25 cellular contexts compared by ENCODE assay signal in genomic region chr20:63297796-63298572, GRCh38. TPM values are rescaled to one million over a fixed set of nuclear protein-coding genes. Genes with fewer than 3 reads are reported as not detected.
DNase-seq lines count a peak whose midpoint lies in the region; ATAC-seq, FAIRE-seq and TF ChIP-seq lines count a peak whose summit lies in the region.
"Had no signal": no experiment of that assay in that cellular context is flagged by ENCODE, and none has a peak within 500 bp of the region (broad histone marks: within the 10 kb centered on the region; RNA-seq: fewer than 3 reads in every experiment).

No MANE protein-coding gene starts in this region.

- in situ Hi-C loops in K562 (cut with MboI) = no loop called here

- H3K9me1 ChIP-seq in K562 (ENCODE audit: control insufficient read depth, insufficient read depth, low read length) = no peaks in the 10 kb centered on the region

- no peak overlapping the region for H4K8ac ChIP-seq in neuronal stem cell (ENCODE audit: low read depth, low read length)

- no peak overlapping the region for H3K4me3 Mint-ChIP-seq in activated CD4-positive, alpha-beta T cell treated with anti-CD3 and anti-CD28 coated beads, Interleukin-2, amount 10 ng/mL, durations not matched to agents 24 days and 14 days
- H3K4me3 Mint-ChIP-seq: CD4-positive, alpha-beta T cell; IgD-negative memory B cell had no signal

- H3K4me3 ChIP-seq in right cardiac atrium (ENCODE audit: low read length) (no peak overlapping the region), right atrium auricular region (no peak overlapping the region), K562 (no peak overlapping the region), neuronal stem cell (ENCODE audit: low read length in 2 of 2) (peak overlapping the region in 1 of 2 donors; percentile 40), upper lobe of right lung (no peak overlapping the region)
- H3K4me3 ChIP-seq: A549, GM23248 had no signal

- H3K36me3 ChIP-seq in right atrium auricular region = no peaks in the 10 kb centered on the region
- no peaks in the 10 kb centered on the region for H3K36me3 ChIP-seq in K562 (ENCODE audit: control insufficient read depth, insufficient read depth, low read length)
- H3K36me3 ChIP-seq in neuronal stem cell (replicated peaks in 1 of 2; ENCODE audit: control insufficient read depth in 2 of 2, insufficient read depth in 2 of 2, low read length in 2 of 2) = no peaks in the 10 kb centered on the region
- no peaks in the 10 kb centered on the region for H3K36me3 ChIP-seq in upper lobe of right lung

- no peak overlapping the region for H2AFZ ChIP-seq in K562 (ENCODE audit: low read depth, low read length)
- H2AFZ ChIP-seq in neuronal stem cell (ENCODE audit: low read length) = no peak overlapping the region
- H2AFZ ChIP-seq: GM23248 had no signal

- DNase-seq in right cardiac atrium (peak in 2 of 3 donors; percentile 14 to 53), right atrium auricular region (ENCODE audit: low spot score) (no peak), K562 (ENCODE audit: extremely low read depth in 1 of 4, low spot score in 3 of 4) (no peak), neuronal stem cell (ENCODE audit: low spot score) (no peak), HEK293T (ENCODE audit: extremely low spot score) (no peak), upper lobe of right lung (no peak)
- no peak for DNase-seq in activated CD4-positive, alpha-beta T cell treated with anti-CD3 and anti-CD28 coated beads, Interleukin-2, amount 10 ng/mL, durations not matched to agents 24 days and 14 days
- DNase-seq: AML-193; Caco-2; CD4-positive, alpha-beta T cell; GM23248; HCEC 1CT; KG1 had no signal

- peak overlapping the region; percentile 46 for H2BK12ac ChIP-seq in neuronal stem cell (ENCODE audit: low read length)

- no peak for FAIRE-seq in K562 (lab: Jason Lieb, UNC)
- FAIRE-seq: A549, D721Med, G401.6, GM12891, GM19239, H54 had no signal

- H3K23ac ChIP-seq in neuronal stem cell (ENCODE audit: low read depth, low read length, poor library complexity) = peak overlapping the region; percentile 17

- peaks cover 13% of the 10 kb centered on the region for H3K27me3 Mint-ChIP-seq in activated CD4-positive, alpha-beta T cell treated with anti-CD3 and anti-CD28 coated beads, Interleukin-2, amount 10 ng/mL, durations not matched to agents 24 days and 14 days

- no peak for TF ChIP-seq CTCF in right atrium auricular region (IDR thresholded peaks at IDR 0.05)
- TF ChIP-seq CTCF in K562 (IDR thresholded peaks at IDR 0.05 in 2 of 3, conservative IDR thresholded peaks at IDR 0.05 in 1 of 3; ENCODE audit: insufficient read depth in 2 of 3, low read depth in 1 of 3, low read length in 3 of 3) = no peak
- TF ChIP-seq CTCF in upper lobe of right lung (IDR thresholded peaks at IDR 0.05) = no peak

- no TSS peak for BruUV-seq in K562 (replicated peaks; lab: Mats Ljungman, UMichigan)

- peak overlapping the region; percentile 31 for H3K14ac ChIP-seq in neuronal stem cell (ENCODE audit: low read length)

- H2BK120ac ChIP-seq in neuronal stem cell (ENCODE audit: low read depth, low read length) = no peak overlapping the region

- H3K18ac ChIP-seq in neuronal stem cell (ENCODE audit: low read length) = peak overlapping the region; percentile 80

- H3K4me1 Mint-ChIP-seq in activated CD4-positive, alpha-beta T cell treated with anti-CD3 and anti-CD28 coated beads, Interleukin-2, amount 10 ng/mL, durations not matched to agents 24 days and 14 days = peaks cover 2% of the 10 kb centered on the region

- H3K27ac ChIP-seq in right cardiac atrium (ENCODE audit: low read length) = no peak overlapping the region
- no peak overlapping the region for H3K27ac ChIP-seq in right atrium auricular region
- H3K27ac ChIP-seq in K562 (ENCODE audit: extremely low read depth, low read depth, low read length) = no peak overlapping the region
- H3K27ac ChIP-seq in neuronal stem cell (replicated peaks; ENCODE audit: low read length) = no peak overlapping the region
- no peak overlapping the region for H3K27ac ChIP-seq in upper lobe of right lung
- H3K27ac ChIP-seq: 22Rv1, A549, C4-2B, GM23248, HL-60 had no signal

- H3K9ac ChIP-seq in K562 (ENCODE audit: insufficient read depth in 1 of 2, low read depth in 2 of 2, low read length in 2 of 2) (no peak overlapping the region), neuronal stem cell (ENCODE audit: low read depth, low read length, poor library complexity) (no peak overlapping the region)
- H3K9ac ChIP-seq: GM23248 had no signal

- no peak for TF ChIP-seq RAD21 in K562 (CRISPR knock-in tag; conservative IDR thresholded peaks at IDR 0.05 in 1 of 2, IDR thresholded peaks at IDR 0.05 in 1 of 2)

- POLR2A ChIA-PET in K562 (lab: Yijun Ruan, JAX) (interaction anchor here (0.6 kb wide), 1 partner anchor 10 kb away, joined by 3 read pairs; no protein-coding TSS in a partner anchor), HEK293T (lab: Yijun Ruan, JAX) (no interaction called here)

- CTCF ChIA-PET in K562 (lab: Yijun Ruan, JAX; ENCODE audit: low intra/inter-chr PET ratio) (no interaction called here), HEK293T (lab: Yijun Ruan, JAX) (interaction anchor here (1.6 kb wide), 1 partner anchor 74 kb away, joined by 4 read pairs; no protein-coding TSS in a partner anchor)

- ATAC-seq in right cardiac atrium (no peak), K562 (no peak), upper lobe of right lung (no peak)
- ATAC-seq: A549 had no signal

- H3K27me3 ChIP-seq in right cardiac atrium (ENCODE audit: control insufficient read depth, insufficient read depth) (no peaks in the 10 kb centered on the region), right atrium auricular region (peaks cover 4 to 26% of the 10 kb centered on the region in 2 donors), K562 (ENCODE audit: control insufficient read depth in 2 of 2, insufficient read depth in 2 of 2, low read length in 2 of 2) (peaks cover 12 to 38% of the 10 kb centered on the region in 2 experiments; a peak in 4 of 5 replicates), neuronal stem cell (ENCODE audit: control insufficient read depth in 3 of 3, insufficient read depth in 3 of 3, low read depth in 1 of 3, low read length in 3 of 3) (peaks cover 0 to 13% (median 0%) of the 10 kb centered on the region in 3 experiments), upper lobe of right lung (peaks cover 52% of the 10 kb centered on the region)

- H3K4me2 ChIP-seq in K562 (ENCODE audit: insufficient read depth, low read length) = no peak overlapping the region
- no peak overlapping the region for H3K4me2 ChIP-seq in neuronal stem cell (ENCODE audit: insufficient read depth, low read length, poor library complexity, severe bottlenecking)
- H3K4me2 ChIP-seq: A549 had no signal

- no peaks in the 10 kb centered on the region for H3K79me1 ChIP-seq in neuronal stem cell (ENCODE audit: low read depth, low read length)

- H2BK15ac ChIP-seq in neuronal stem cell (ENCODE audit: low read length) = peak overlapping the region; percentile 87

- no peaks in the 10 kb centered on the region for H3K79me2 ChIP-seq in K562 (ENCODE audit: control insufficient read depth, insufficient read depth, low read length)

- no peak overlapping the region for H3K4ac ChIP-seq in neuronal stem cell (ENCODE audit: low read length)

- no peak for TF ChIP-seq EP300 in K562 (IDR thresholded peaks at IDR 0.05; ENCODE audit: low read length)

- no peak for TF ChIP-seq POLR2A in K562 (conservative IDR thresholded peaks at IDR 0.05)

- intact Hi-C loops in right cardiac atrium (cut with DNase I) (no loop called here), K562 (cut with micrococcal nuclease) (no loop called here), upper lobe of right lung (cut with DNase I) (no loop called here)
- intact Hi-C loops in activated CD4-positive, alpha-beta T cell treated with anti-CD3 and anti-CD28 coated beads, Interleukin-2, amount 10 ng/mL, durations not matched to agents 24 days and 14 days (cut with micrococcal nuclease) = no loop called here

- H3K9me3 ChIP-seq in right cardiac atrium (ENCODE audit: control insufficient read depth, low read length) (no peaks in the 10 kb centered on the region), right atrium auricular region (peaks cover 0 to 21% of the 10 kb centered on the region in 2 donors), K562 (replicated peaks; ENCODE audit: control insufficient read depth, insufficient read depth, low read depth, low read length) (no peaks in the 10 kb centered on the region), neuronal stem cell (replicated peaks in 1 of 2; ENCODE audit: control insufficient read depth in 2 of 2, insufficient read depth in 1 of 2, low read depth in 1 of 2, low read length in 2 of 2) (no peaks in the 10 kb centered on the region), upper lobe of right lung (no peaks in the 10 kb centered on the region)

- H2AK5ac ChIP-seq in neuronal stem cell (ENCODE audit: low read depth, low read length) = peak overlapping the region; percentile 94

- H3K9me3 Mint-ChIP-seq in activated CD4-positive, alpha-beta T cell treated with anti-CD3 and anti-CD28 coated beads, Interleukin-2, amount 10 ng/mL, durations not matched to agents 24 days and 14 days = no peaks in the 10 kb centered on the region

- H3K36me3 Mint-ChIP-seq in activated CD4-positive, alpha-beta T cell treated with anti-CD3 and anti-CD28 coated beads, Interleukin-2, amount 10 ng/mL, durations not matched to agents 24 days and 14 days (ENCODE audit: low read depth) = no peaks in the 10 kb centered on the region
- H3K36me3 Mint-ChIP-seq: IgD-negative memory B cell had no signal

- H2BK5ac ChIP-seq in neuronal stem cell (ENCODE audit: low read length) = peak overlapping the region; percentile 77

- H4K20me1 ChIP-seq in K562 (replicated peaks; ENCODE audit: control insufficient read depth, insufficient read depth, low read length) = 0 out of 2 replicates have a peak, but pooled peaks cover 12% of the 10 kb centered on the region

- H3K4me1 ChIP-seq in right cardiac atrium (ENCODE audit: control insufficient read depth, insufficient read depth, low read length) (no peaks in the 10 kb centered on the region), right atrium auricular region (no peaks in the 10 kb centered on the region), K562 (replicated peaks in 1 of 2; ENCODE audit: control insufficient read depth in 2 of 2, insufficient read depth in 2 of 2, low read length in 2 of 2) (peaks cover 0 to 41% of the 10 kb centered on the region in 2 experiments; a peak in 2 of 5 replicates), neuronal stem cell (ENCODE audit: control insufficient read depth in 2 of 2, insufficient read depth in 1 of 2, low read depth in 1 of 2, low read length in 2 of 2) (peaks cover 20 to 27% of the 10 kb centered on the region in 2 donors), upper lobe of right lung (no peaks in the 10 kb centered on the region)

- no peak overlapping the region for H3K27ac Mint-ChIP-seq in activated CD4-positive, alpha-beta T cell treated with anti-CD3 and anti-CD28 coated beads, Interleukin-2, amount 10 ng/mL, durations not matched to agents 24 days and 14 days
- H3K27ac Mint-ChIP-seq: CD4-positive, alpha-beta T cell; IgD-negative memory B cell had no signal

- H4K91ac ChIP-seq in neuronal stem cell (ENCODE audit: low read depth, low read length, poor library complexity) = no peak overlapping the region

- 83% methylated on average over 16 of the region's 16 CpGs for WGBS in right cardiac atrium
- 12% methylated on average over 15 of the region's 16 CpGs for WGBS in K562 (ENCODE audit: insufficient coverage, low coverage, missing lambda C conversion rate)
- WGBS in neuronal stem cell (ENCODE audit: extremely low coverage in 2 of 2, insufficient read length in 2 of 2, insufficient replicate concordance in 1 of 2), 2 donors = no CpG with 5 or more reads among the region's 16 CpGs

RNA-seq across cellular contexts. Expression of gene COL20A1, which starts 5.0 kb away (rescaled TPM):
- not detected for total RNA-seq in right cardiac atrium
- polyA plus RNA-seq in right cardiac atrium = not detected
- total RNA-seq in right atrium auricular region = not detected
- 0.12 and 0.19 TPM in 2 replicates for total RNA-seq in K562 (2011; cell fraction: chromatin; rRNA removed; ENCODE audit: low replicate concordance)
- 0.26 and 0.33 TPM in 2 replicates for total RNA-seq in K562 (2011; cell fraction: nucleolus; rRNA removed)
- 0.15 TPM in 1 of 2 replicates, not detected in the other for total RNA-seq in K562 (2011; cell fraction: nucleoplasm; rRNA removed)
- total RNA-seq in K562 (2014; rRNA removed) = not detected in 2 replicates
- total RNA-seq in K562 (2014; rRNA removed; fragmentation: Illumina TruSeq; extraction: Trizol) = not detected in 2 replicates
- total RNA-seq in K562 (2015; rRNA removed; fragmentation: Illumina TruSeq; extraction: Trizol) = not detected in 2 replicates
- total RNA-seq in K562 (2021) = not detected in 2 replicates
- polyA plus RNA-seq in K562 (2011; rRNA removed) = not detected in 2 replicates
- under 0.01 TPM in 1 of 2 replicates, not detected in the other for polyA plus RNA-seq in K562 (2011; cell fraction: cytosol; rRNA removed)
- 0.06 and 0.26 TPM in 2 replicates for polyA plus RNA-seq in K562 (2011; cell fraction: nucleus; rRNA removed)
- 0.06 TPM in 1 of 2 replicates, not detected in the other for polyA plus RNA-seq in K562 (2012)
- not detected in 2 replicates for polyA plus RNA-seq in K562 (2014; fragmentation: Illumina TruSeq; extraction: Trizol)
- not detected for polyA plus RNA-seq in K562 (2014; fragmentation: Nextera tagmentation; extraction: Ambion mirVana)
- polyA plus RNA-seq in K562 (2014; rRNA removed) = not detected in 2 replicates
- polyA minus RNA-seq in K562 (2011; rRNA and poly(A)+ RNA removed) = not detected in 2 replicates
- not detected in 2 replicates for polyA minus RNA-seq in K562 (2011; cell fraction: cytosol; rRNA and poly(A)+ RNA removed)
- polyA minus RNA-seq in K562 (2011; cell fraction: nucleus; rRNA and poly(A)+ RNA removed) = not detected in 2 replicates
- polyA plus RNA-seq in neuronal stem cell (2013, experiment 1 of 2) = 0.13 TPM
- 0.08 TPM for polyA plus RNA-seq in neuronal stem cell (2013, experiment 2 of 2)
- not detected in 2 replicates for total RNA-seq in activated CD4-positive, alpha-beta T cell treated with anti-CD3 and anti-CD28 coated beads, Interleukin-2, amount 10 ng/mL, durations not matched to agents 24 days and 14 days
- not detected for total RNA-seq in upper lobe of right lung
- total RNA-seq: GM23248, HT1080 had no signal
- polyA plus RNA-seq: BJ, GM23248, IgD-negative memory B cell had no signal

RNA-seq across cellular contexts. Expression of gene ARFGAP1, which starts 25.4 kb away (rescaled TPM):
- total RNA-seq in right cardiac atrium = 10 to 100 TPM; 39.5 to 50.7 (median 41.7) TPM
- 36.9 TPM for polyA plus RNA-seq in right cardiac atrium
- total RNA-seq in right atrium auricular region = 10 to 100 TPM; 19.1 to 20.7 TPM
- 379 and 853 TPM in 2 replicates for total RNA-seq in K562 (2011; cell fraction: chromatin; rRNA removed; ENCODE audit: low replicate concordance)
- 493 and 502 TPM in 2 replicates for total RNA-seq in K562 (2011; cell fraction: nucleolus; rRNA removed)
- total RNA-seq in K562 (2011; cell fraction: nucleoplasm; rRNA removed) = 305 and 355 TPM in 2 replicates
- 42.4 and 44.3 TPM in 2 replicates for total RNA-seq in K562 (2014; rRNA removed)
- total RNA-seq in K562 (2014; rRNA removed; fragmentation: Illumina TruSeq; extraction: Trizol) = 15.7 and 17.6 TPM in 2 replicates
- 33.5 and 33.9 TPM in 2 replicates for total RNA-seq in K562 (2015; rRNA removed; fragmentation: Illumina TruSeq; extraction: Trizol)
- total RNA-seq in K562 (2021) = 85.3 and 102 TPM in 2 replicates
- polyA plus RNA-seq in K562 (2011; rRNA removed) = 39.1 and 89.8 TPM in 2 replicates
- polyA plus RNA-seq in K562 (2011; cell fraction: cytosol; rRNA removed) = 59.1 and 89.5 TPM in 2 replicates
- polyA plus RNA-seq in K562 (2011; cell fraction: nucleus; rRNA removed) = 848 and 934 TPM in 2 replicates
- polyA plus RNA-seq in K562 (2012) = 64.7 and 85.4 TPM in 2 replicates
- 24.9 and 45.2 TPM in 2 replicates for polyA plus RNA-seq in K562 (2014; fragmentation: Illumina TruSeq; extraction: Trizol)
- under 1 TPM; 0.53 to 0.95 TPM for polyA plus RNA-seq in K562 (2014; fragmentation: Nextera tagmentation; extraction: Ambion mirVana)
- polyA plus RNA-seq in K562 (2014; rRNA removed) = 54.4 and 73.2 TPM in 2 replicates
- polyA minus RNA-seq in K562 (2011; rRNA and poly(A)+ RNA removed) = 24.6 and 29.9 TPM in 2 replicates
- 33.3 and 40.3 TPM in 2 replicates for polyA minus RNA-seq in K562 (2011; cell fraction: cytosol; rRNA and poly(A)+ RNA removed)
- 103 and 183 TPM in 2 replicates for polyA minus RNA-seq in K562 (2011; cell fraction: nucleus; rRNA and poly(A)+ RNA removed)
- polyA plus RNA-seq in neuronal stem cell (2013, experiment 1 of 2) = 60.7 TPM
- 56.3 TPM for polyA plus RNA-seq in neuronal stem cell (2013, experiment 2 of 2)
- total RNA-seq in activated CD4-positive, alpha-beta T cell treated with anti-CD3 and anti-CD28 coated beads, Interleukin-2, amount 10 ng/mL, durations not matched to agents 24 days and 14 days = 97.0 and 98.2 TPM in 2 replicates
- total RNA-seq in upper lobe of right lung = 67.0 TPM

RNA-seq across cellular contexts. Expression of gene NKAIN4, which starts 43.7 kb away (rescaled TPM):
- total RNA-seq in right cardiac atrium = not detected
- not detected for polyA plus RNA-seq in right cardiac atrium
- not detected for total RNA-seq in right atrium auricular region
- not detected in 2 replicates for total RNA-seq in K562 (2011; cell fraction: chromatin; rRNA removed; ENCODE audit: low replicate concordance)
- total RNA-seq in K562 (2011; cell fraction: nucleolus; rRNA removed) = not detected in 2 replicates
- not detected in 2 replicates for total RNA-seq in K562 (2011; cell fraction: nucleoplasm; rRNA removed)
- not detected in 2 replicates for total RNA-seq in K562 (2014; rRNA removed)
- total RNA-seq in K562 (2014; rRNA removed; fragmentation: Illumina TruSeq; extraction: Trizol) = not detected in 2 replicates
- not detected in 2 replicates for total RNA-seq in K562 (2015; rRNA removed; fragmentation: Illumina TruSeq; extraction: Trizol)
- total RNA-seq in K562 (2021) = not detected in 2 replicates
- polyA plus RNA-seq in K562 (2011; rRNA removed) = not detected in 2 replicates
- polyA plus RNA-seq in K562 (2011; cell fraction: cytosol; rRNA removed) = not detected in 2 replicates
- polyA plus RNA-seq in K562 (2011; cell fraction: nucleus; rRNA removed) = not detected in 2 replicates
- not detected in 2 replicates for polyA plus RNA-seq in K562 (2012)
- polyA plus RNA-seq in K562 (2014; fragmentation: Illumina TruSeq; extraction: Trizol) = not detected in 2 replicates
- not detected for polyA plus RNA-seq in K562 (2014; fragmentation: Nextera tagmentation; extraction: Ambion mirVana)
- not detected in 2 replicates for polyA plus RNA-seq in K562 (2014; rRNA removed)
- polyA minus RNA-seq in K562 (2011; rRNA and poly(A)+ RNA removed) = not detected in 2 replicates
- not detected in 2 replicates for polyA minus RNA-seq in K562 (2011; cell fraction: cytosol; rRNA and poly(A)+ RNA removed)
- not detected in 2 replicates for polyA minus RNA-seq in K562 (2011; cell fraction: nucleus; rRNA and poly(A)+ RNA removed)
- polyA plus RNA-seq in neuronal stem cell (2013, experiment 1 of 2) = 39.2 TPM
- 40.2 TPM for polyA plus RNA-seq in neuronal stem cell (2013, experiment 2 of 2)
- total RNA-seq in activated CD4-positive, alpha-beta T cell treated with anti-CD3 and anti-CD28 coated beads, Interleukin-2, amount 10 ng/mL, durations not matched to agents 24 days and 14 days = not detected in 2 replicates
- not detected for total RNA-seq in upper lobe of right lung
- total RNA-seq: CD4-positive, alpha-beta T cell; GM23248; HT1080 had no signal
- polyA plus RNA-seq: BJ, GM23248, IgD-negative memory B cell had no signal

Comparison
In these comparisons a context has a peak if more than half of its experiments do, and no peak if none do; other contexts are left out.
1. DNase-seq: peak in right cardiac atrium (2 of 3); none in right atrium auricular region (single experiment), K562 (0 of 4), neuronal stem cell (single experiment), activated CD4-positive, alpha-beta T cell treated with anti-CD3 and anti-CD28 coated beads, Interleukin-2, amount 10 ng/mL, durations not matched to agents 24 days and 14 days (single experiment), HEK293T (single experiment) and upper lobe of right lung (single experiment).